17 cellular contexts compared by ENCODE assay signal in the genomic region with DNA sequence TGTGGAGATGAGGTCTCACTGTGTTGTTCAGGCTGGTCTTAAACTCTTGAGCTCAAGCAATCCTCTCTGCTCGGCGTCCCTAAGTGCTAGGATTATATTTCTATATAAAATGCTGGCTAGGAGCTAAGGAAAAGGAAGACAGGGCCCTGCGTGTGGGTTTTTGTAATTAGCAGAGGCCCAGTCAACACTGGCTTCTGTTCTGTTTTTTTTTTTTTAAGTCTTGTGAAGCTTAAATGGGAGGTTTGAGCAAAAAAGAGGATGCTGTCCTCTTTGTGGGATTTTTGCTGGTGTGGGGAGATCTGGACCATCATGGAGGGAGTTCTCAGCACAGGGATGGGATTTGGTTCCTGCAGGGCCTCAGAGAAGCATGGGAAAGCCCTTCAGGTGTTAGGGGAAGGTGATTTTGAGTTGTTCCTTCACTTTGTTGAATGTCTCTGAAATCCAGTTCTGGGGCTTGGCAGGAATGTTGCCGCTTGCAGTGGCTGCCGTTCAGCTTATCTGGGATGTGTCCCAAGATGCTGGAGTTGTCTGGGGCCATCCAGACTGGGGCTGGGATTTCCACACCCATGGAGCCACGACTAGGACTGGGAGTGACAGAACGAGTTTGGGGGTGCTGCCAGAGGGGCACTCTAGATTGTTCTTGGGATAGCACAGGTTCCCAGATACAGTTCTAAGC. TPM values are rescaled to one million over a fixed set of nuclear protein-coding genes. Genes with fewer than 3 reads are reported as not detected.
DNase-seq lines count a peak whose midpoint lies in the region; ATAC-seq, FAIRE-seq and TF ChIP-seq lines count a peak whose summit lies in the region.
"Had no signal": no experiment of that assay in that cellular context is flagged by ENCODE, and none has a peak within 500 bp of the region (broad histone marks: within the 10 kb centered on the region; RNA-seq: fewer than 3 reads in every experiment).

No MANE protein-coding gene starts in this region.

- H3K36me3 ChIP-seq in kidney (ENCODE audit: control insufficient read depth in 1 of 2, insufficient read depth in 2 of 2, low read length in 2 of 2), result peaks cover 8 to 12% of the 10 kb centered on the region in 2 donors

- no peak overlapping the region for H3K9ac ChIP-seq in kidney (ENCODE audit: low read length in 2 of 2)

- peaks cover 3% of the 10 kb centered on the region for H3K36me3 Mint-ChIP-seq in activated naive CD4-positive, alpha-beta T cell treated with anti-CD3 and anti-CD28 coated beads, Interleukin-2, amount 50 U/mL, for 24 hours
- H3K36me3 Mint-ChIP-seq in activated naive CD4-positive, alpha-beta T cell treated with anti-CD3 and anti-CD28 coated beads for 36 hours (ENCODE audit: low read depth), result peaks cover 36% of the 10 kb centered on the region
- peaks cover 98% of the 10 kb centered on the region for H3K36me3 Mint-ChIP-seq in effector memory CD8-positive, alpha-beta T cell (ENCODE audit: insufficient read depth)
- peaks cover 30% of the 10 kb centered on the region for H3K36me3 Mint-ChIP-seq in type B pancreatic cell

- DNase-seq in activated naive CD4-positive, alpha-beta T cell treated with anti-CD3 and anti-CD28 coated beads for 36 hours, result no peak
- DNase-seq in NAMALWA (ENCODE audit: low spot score) (peak; percentile 51), type B pancreatic cell (ENCODE audit: extremely low spot score, unreplicated experiment) (no peak), NCI-H187 (lab: John Stamatoyannopoulos, UW) (no peak), kidney (no peak), RPMI8226 (no peak)
- no peak for DNase-seq in effector memory CD8-positive, alpha-beta T cell
- DNase-seq: activated CD4-positive, CD25-positive, alpha-beta regulatory T cell treated with anti-CD3 and anti-CD28 coated beads, Interleukin-2, amount 50 U/mL, for 72 hours; activated gamma-delta T cell; erythroblast; stimulated activated CD4-positive, alpha-beta T cell treated with anti-CD3 and anti-CD28 coated beads, Interleukin-1b, Interleukin-23, amount 100 ng/mL, for 48 hours had no signal

- no peak overlapping the region for H3K4me3 Mint-ChIP-seq in activated naive CD4-positive, alpha-beta T cell treated with anti-CD3 and anti-CD28 coated beads, Interleukin-2, amount 50 U/mL, for 24 hours
- no peak overlapping the region for H3K4me3 Mint-ChIP-seq in activated naive CD4-positive, alpha-beta T cell treated with anti-CD3 and anti-CD28 coated beads for 36 hours
- no peak overlapping the region for H3K4me3 Mint-ChIP-seq in effector memory CD8-positive, alpha-beta T cell
- H3K4me3 Mint-ChIP-seq in type B pancreatic cell, result no peak overlapping the region

- CTCF ChIA-PET in activated naive CD4-positive, alpha-beta T cell treated with anti-CD3 and anti-CD28 coated beads for 36 hours (lab: Charles Lee), result interaction anchor here (0.6 kb wide), 3 partner anchors 68 to 254 kb away, joined by 3 to 4 read pairs (median 3); no protein-coding TSS in a partner anchor

- FAIRE-seq in kidney (lab: Jason Lieb, UNC), result no peak
- FAIRE-seq: keratinocyte, urothelium cell line had no signal

- peak overlapping the region; percentile 82 for H3K27ac Mint-ChIP-seq in activated naive CD4-positive, alpha-beta T cell treated with anti-CD3 and anti-CD28 coated beads, Interleukin-2, amount 50 U/mL, for 24 hours
- H3K27ac Mint-ChIP-seq in activated naive CD4-positive, alpha-beta T cell treated with anti-CD3 and anti-CD28 coated beads for 36 hours, result no peak overlapping the region
- peak overlapping the region; percentile 47 to 91 for H3K27ac Mint-ChIP-seq in effector memory CD8-positive, alpha-beta T cell
- peak overlapping the region; percentile 26 for H3K27ac Mint-ChIP-seq in type B pancreatic cell

- H3K4me1 Mint-ChIP-seq in activated naive CD4-positive, alpha-beta T cell treated with anti-CD3 and anti-CD28 coated beads, Interleukin-2, amount 50 U/mL, for 24 hours, result peaks cover 63% of the 10 kb centered on the region
- peaks cover 50% of the 10 kb centered on the region for H3K4me1 Mint-ChIP-seq in activated naive CD4-positive, alpha-beta T cell treated with anti-CD3 and anti-CD28 coated beads for 36 hours (ENCODE audit: low read depth)
- H3K4me1 Mint-ChIP-seq in effector memory CD8-positive, alpha-beta T cell (ENCODE audit: low read depth in 2 of 2), result peaks cover 32 to 49% of the 10 kb centered on the region in 2 donors
- H3K4me1 Mint-ChIP-seq in type B pancreatic cell (ENCODE audit: unreplicated experiment), result no peaks in the 10 kb centered on the region

- intact Hi-C loops in activated naive CD4-positive, alpha-beta T cell treated with anti-CD3 and anti-CD28 coated beads for 36 hours (cut with micrococcal nuclease), result no loop called here
- intact Hi-C loops in kidney (cut with DNase I), result no loop called here

- H3K9me3 Mint-ChIP-seq in activated naive CD4-positive, alpha-beta T cell treated with anti-CD3 and anti-CD28 coated beads, Interleukin-2, amount 50 U/mL, for 24 hours, result no peaks in the 10 kb centered on the region
- H3K9me3 Mint-ChIP-seq in activated naive CD4-positive, alpha-beta T cell treated with anti-CD3 and anti-CD28 coated beads for 36 hours, result no peaks in the 10 kb centered on the region
- H3K9me3 Mint-ChIP-seq in effector memory CD8-positive, alpha-beta T cell, result no peaks in the 10 kb centered on the region
- H3K9me3 Mint-ChIP-seq in type B pancreatic cell, result no peaks in the 10 kb centered on the region

- TF ChIP-seq CTCF in type B pancreatic cell (conservative IDR thresholded peaks at IDR 0.05), result no peak
- no peak for TF ChIP-seq CTCF in kidney (IDR thresholded peaks at IDR 0.05; ENCODE audit: borderline replicate concordance, extremely low read depth, insufficient read depth)

- no peak overlapping the region for H3K27ac ChIP-seq in kidney (ENCODE audit: low read depth in 2 of 2, low read length in 2 of 2)

- H3K4me3 ChIP-seq in kidney (ENCODE audit: low read length in 2 of 2), result no peak overlapping the region

- ATAC-seq in effector memory CD8-positive, alpha-beta T cell (replicated peaks), result no peak

- no peaks in the 10 kb centered on the region for H3K27me3 Mint-ChIP-seq in activated naive CD4-positive, alpha-beta T cell treated with anti-CD3 and anti-CD28 coated beads, Interleukin-2, amount 50 U/mL, for 24 hours
- H3K27me3 Mint-ChIP-seq in activated naive CD4-positive, alpha-beta T cell treated with anti-CD3 and anti-CD28 coated beads for 36 hours (ENCODE audit: low read depth), result no peaks in the 10 kb centered on the region
- H3K27me3 Mint-ChIP-seq in effector memory CD8-positive, alpha-beta T cell, result no peaks in the 10 kb centered on the region
- peaks cover 29% of the 10 kb centered on the region for H3K27me3 Mint-ChIP-seq in type B pancreatic cell

- H3K4me1 ChIP-seq in kidney (ENCODE audit: control insufficient read depth in 1 of 2, insufficient read depth in 1 of 2, low read depth in 1 of 2, low read length in 2 of 2), result peaks cover 0 to 12% of the 10 kb centered on the region in 2 donors

- no peaks in the 10 kb centered on the region for H3K9me3 ChIP-seq in kidney (ENCODE audit: control insufficient read depth in 1 of 2, low read length in 2 of 2)

RNA-seq across cellular contexts. Expression of a gene that starts 4.2 kb away (rescaled TPM):
- 1 to 10 TPM; 2.4 to 2.5 TPM for total RNA-seq in activated naive CD4-positive, alpha-beta T cell treated with anti-CD3 and anti-CD28 coated beads for 36 hours
- total RNA-seq in type B pancreatic cell (ENCODE audit: low replicate concordance), result 8.2 and 14.5 TPM in 2 replicates
- 26.5 TPM for total RNA-seq in kidney
- polyA plus RNA-seq in kidney (ENCODE audit: insufficient read depth, low read depth, low replicate concordance), result 14.8 TPM

RNA-seq across cellular contexts. Expression of a gene that starts 15.6 kb away (rescaled TPM):
- total RNA-seq in activated naive CD4-positive, alpha-beta T cell treated with anti-CD3 and anti-CD28 coated beads for 36 hours, result not detected
- total RNA-seq in type B pancreatic cell (ENCODE audit: low replicate concordance), result 0.02 TPM in 1 of 2 replicates, not detected in the other
- total RNA-seq in kidney, result 0.06 TPM
- polyA plus RNA-seq in kidney (ENCODE audit: insufficient read depth, low read depth, low replicate concordance), result 0.11 TPM
- total RNA-seq: pulmonary artery endothelial cell had no signal
- polyA plus RNA-seq: BJ, keratinocyte had no signal

RNA-seq across cellular contexts. Expression of a gene that starts 18.4 kb away (rescaled TPM):
- total RNA-seq in activated naive CD4-positive, alpha-beta T cell treated with anti-CD3 and anti-CD28 coated beads for 36 hours, result 100 to 1,000 TPM; 424 to 435 TPM
- 400 and 654 TPM in 2 replicates for total RNA-seq in type B pancreatic cell (ENCODE audit: low replicate concordance)
- total RNA-seq in kidney, result 333 TPM
- polyA plus RNA-seq in kidney (ENCODE audit: insufficient read depth, low read depth, low replicate concordance), result 180 TPM

RNA-seq across cellular contexts. Expression of a gene that starts 18.6 kb away (rescaled TPM):
- total RNA-seq in activated naive CD4-positive, alpha-beta T cell treated with anti-CD3 and anti-CD28 coated beads for 36 hours, result not detected
- total RNA-seq in type B pancreatic cell (ENCODE audit: low replicate concordance) (not detected in 2 replicates), kidney (not detected)
- not detected for polyA plus RNA-seq in kidney (ENCODE audit: insufficient read depth, low read depth, low replicate concordance)
- total RNA-seq: mononuclear cell, pulmonary artery endothelial cell had no signal
- polyA plus RNA-seq: BJ, keratinocyte had no signal

RNA-seq across cellular contexts. Expression of a gene that starts 48.5 kb away (rescaled TPM):
- total RNA-seq in activated naive CD4-positive, alpha-beta T cell treated with anti-CD3 and anti-CD28 coated beads for 36 hours, result under 1 TPM; 0.93 to 0.99 TPM
- total RNA-seq in type B pancreatic cell (ENCODE audit: low replicate concordance) (1.8 and 2.0 TPM in 2 replicates), kidney (4.1 TPM)
- polyA plus RNA-seq in kidney (ENCODE audit: insufficient read depth, low read depth, low replicate concordance), result 1.7 TPM
